Comparison of ENCODE assay signal across 18 cellular contexts in genomic region chr3:56413911-56414310, GRCh38. TPM values are rescaled to one million over a fixed set of nuclear protein-coding genes. Genes with fewer than 3 reads are reported as not detected.
A peak's percentile ranks its signal among the peaks of the same experiment; 100 is the strongest.
DNase-seq lines count a peak whose midpoint lies in the region; ATAC-seq, FAIRE-seq and TF ChIP-seq lines count a peak whose summit lies in the region.
"Had no signal": no experiment of that assay in that cellular context is flagged by ENCODE, and none has a peak within 500 bp of the region (broad histone marks: within the 10 kb centered on the region; RNA-seq: fewer than 3 reads in every experiment).

No MANE protein-coding gene starts in this region.

- BruUV-seq in MCF 10A (replicated peaks; lab: Mats Ljungman, UMichigan) (no TSS peak), K562 (replicated peaks; lab: Mats Ljungman, UMichigan) (no TSS peak)

- peak; percentile 28 for DNase-seq in MCF 10A (ENCODE audit: unreplicated experiment)
- no peak for DNase-seq in breast epithelium (ENCODE audit: low spot score in 2 of 2)
- DNase-seq in K562 (ENCODE audit: extremely low read depth in 1 of 4, low spot score in 3 of 4), result no peak
- DNase-seq in kidney epithelial cell (ENCODE audit: low read depth), result peak; percentile 4
- DNase-seq in upper lobe of right lung, result no peak
- DNase-seq in HUDEP-2 (lab: John Stamatoyannopoulos, UW; ENCODE audit: unreplicated experiment in 76 of 76), result no peak
- DNase-seq in GM19239 (ENCODE audit: insufficient read length, low spot score), result no peak
- DNase-seq: Caco-2; CD4-positive, alpha-beta T cell; HFFc6; NCI-H187 treated with DMSO at 0.1 percent for 48 hours; NCI-H446 treated with DMSO at 0.1 percent for 48 hours; NCI-H774; OCI-M1; SIG-M5 had no signal

- H3K27me3 Mint-ChIP-seq in MCF 10A (ENCODE audit: insufficient read depth, unreplicated experiment), result no peaks in the 10 kb centered on the region

- no peak for TF ChIP-seq EP300 in K562 (IDR thresholded peaks at IDR 0.05; ENCODE audit: low read length)

- H4K20me1 ChIP-seq in K562 (replicated peaks; ENCODE audit: control insufficient read depth, insufficient read depth, low read length), result no peaks in the 10 kb centered on the region

- no peaks in the 10 kb centered on the region for H3K79me2 ChIP-seq in K562 (ENCODE audit: control insufficient read depth, insufficient read depth, low read length)

- no peaks in the 10 kb centered on the region for H3K9me1 ChIP-seq in K562 (ENCODE audit: control insufficient read depth, insufficient read depth, low read length)

- no peak for TF ChIP-seq CTCF in MCF 10A (IDR thresholded peaks at IDR 0.05; ENCODE audit: unreplicated experiment)
- no peak for TF ChIP-seq CTCF in breast epithelium (IDR thresholded peaks at IDR 0.05)
- TF ChIP-seq CTCF in K562 (IDR thresholded peaks at IDR 0.05 in 2 of 3, conservative IDR thresholded peaks at IDR 0.05 in 1 of 3; ENCODE audit: insufficient read depth in 2 of 3, low read depth in 1 of 3, low read length in 3 of 3), result no peak
- TF ChIP-seq CTCF in kidney epithelial cell (IDR thresholded peaks at IDR 0.05; ENCODE audit: insufficient read depth, low read length, poor library complexity, severe bottlenecking), result no peak
- no peak for TF ChIP-seq CTCF in upper lobe of right lung (IDR thresholded peaks at IDR 0.05)

- H3K4me1 ChIP-seq in breast epithelium (no peaks in the 10 kb centered on the region), K562 (replicated peaks in 1 of 2; ENCODE audit: control insufficient read depth in 2 of 2, insufficient read depth in 2 of 2, low read length in 2 of 2) (no peaks in the 10 kb centered on the region), upper lobe of right lung (no peaks in the 10 kb centered on the region)
- H3K4me1 ChIP-seq: Caco-2 had no signal

- no peaks in the 10 kb centered on the region for H3K36me3 ChIP-seq in breast epithelium
- H3K36me3 ChIP-seq in K562 (ENCODE audit: control insufficient read depth, insufficient read depth, low read length), result no peaks in the 10 kb centered on the region
- H3K36me3 ChIP-seq in kidney epithelial cell (ENCODE audit: control insufficient read depth, insufficient read depth, low read length), result no peaks in the 10 kb centered on the region
- H3K36me3 ChIP-seq in upper lobe of right lung, result no peaks in the 10 kb centered on the region

- H3K4me1 Mint-ChIP-seq in MCF 10A (ENCODE audit: insufficient read depth, unreplicated experiment), result no peaks in the 10 kb centered on the region

- TF ChIP-seq POLR2A in breast epithelium (IDR thresholded peaks at IDR 0.05) (no peak), K562 (conservative IDR thresholded peaks at IDR 0.05) (no peak)

- H3K27me3 ChIP-seq in breast epithelium, result no peaks in the 10 kb centered on the region
- no peaks in the 10 kb centered on the region for H3K27me3 ChIP-seq in K562 (ENCODE audit: control insufficient read depth in 2 of 2, insufficient read depth in 2 of 2, low read length in 2 of 2)
- H3K27me3 ChIP-seq in kidney epithelial cell (ENCODE audit: control insufficient read depth, insufficient read depth, low read length), result no peaks in the 10 kb centered on the region
- H3K27me3 ChIP-seq in upper lobe of right lung, result no peaks in the 10 kb centered on the region

- H2AFZ ChIP-seq in K562 (ENCODE audit: low read depth, low read length), result no peak overlapping the region

- H3K36me3 Mint-ChIP-seq in MCF 10A (ENCODE audit: insufficient read depth, unreplicated experiment), result no peaks in the 10 kb centered on the region

- no peak overlapping the region for H3K27ac Mint-ChIP-seq in MCF 10A (ENCODE audit: low read depth, unreplicated experiment)
- H3K27ac Mint-ChIP-seq: CD4-positive, alpha-beta T cell; HFFc6 had no signal

- H3K27ac ChIP-seq in breast epithelium, result no peak overlapping the region
- no peak overlapping the region for H3K27ac ChIP-seq in K562 (ENCODE audit: extremely low read depth, low read depth, low read length)
- H3K27ac ChIP-seq in upper lobe of right lung, result no peak overlapping the region
- H3K27ac ChIP-seq: KMS-11 had no signal

- in situ Hi-C loops in K562 (cut with MboI), result no loop called here

- no peak overlapping the region for H3K4me3 Mint-ChIP-seq in MCF 10A (ENCODE audit: unreplicated experiment)
- H3K4me3 Mint-ChIP-seq: CD4-positive, alpha-beta T cell; HFFc6 had no signal

- CTCF ChIA-PET in MCF 10A (lab: Yijun Ruan, JAX) (interaction anchor here (1.2 kb wide), 1 partner anchor 11 kb away, joined by 3 read pairs; no protein-coding TSS in a partner anchor), K562 (lab: Yijun Ruan, JAX; ENCODE audit: low intra/inter-chr PET ratio) (no interaction called here)

- POLR2A ChIA-PET in MCF 10A (lab: Yijun Ruan, JAX), result no interaction called here
- POLR2A ChIA-PET in K562 (lab: Yijun Ruan, JAX), result interaction anchor here (1.4 kb wide), 1 partner anchor 12 kb away, joined by 3 read pairs; no protein-coding TSS in a partner anchor

- WGBS in K562 (ENCODE audit: insufficient coverage, low coverage, missing lambda C conversion rate), result 0% methylated on average over 1 of the region's 2 CpGs

- no peak overlapping the region for H3K4me3 ChIP-seq in breast epithelium
- no peak overlapping the region for H3K4me3 ChIP-seq in K562
- no peak overlapping the region for H3K4me3 ChIP-seq in kidney epithelial cell (ENCODE audit: low read depth, low read length)
- no peak overlapping the region for H3K4me3 ChIP-seq in upper lobe of right lung

- no peak overlapping the region for H3K4me2 ChIP-seq in K562 (ENCODE audit: insufficient read depth, low read length)
- H3K4me2 ChIP-seq: KMS-11 had no signal

- FAIRE-seq in K562 (lab: Jason Lieb, UNC) (no peak), GM19239 (lab: Jason Lieb, UNC) (no peak)
- FAIRE-seq: A204.1 had no signal

- no peak for TF ChIP-seq RAD21 in K562 (CRISPR knock-in tag; conservative IDR thresholded peaks at IDR 0.05 in 1 of 2, IDR thresholded peaks at IDR 0.05 in 1 of 2)

- intact Hi-C loops in MCF 10A (cut with micrococcal nuclease), result no loop called here
- intact Hi-C loops in breast epithelium (cut with DNase I; ENCODE audit: low total_unique reads), result no loop called here
- intact Hi-C loops in K562 (cut with micrococcal nuclease), result no loop called here
- intact Hi-C loops in upper lobe of right lung (cut with DNase I), result no loop called here

- H3K9me3 ChIP-seq in breast epithelium (no peaks in the 10 kb centered on the region), K562 (replicated peaks; ENCODE audit: control insufficient read depth, insufficient read depth, low read depth, low read length) (no peaks in the 10 kb centered on the region), upper lobe of right lung (no peaks in the 10 kb centered on the region)
- H3K9me3 ChIP-seq: Caco-2 had no signal

- H3K9ac ChIP-seq in K562 (ENCODE audit: insufficient read depth in 1 of 2, low read depth in 2 of 2, low read length in 2 of 2), result no peak overlapping the region
- H3K9ac ChIP-seq: KMS-11 had no signal

- no peaks in the 10 kb centered on the region for H3K9me3 Mint-ChIP-seq in MCF 10A (ENCODE audit: unreplicated experiment)
- H3K9me3 Mint-ChIP-seq: CD4-positive, alpha-beta T cell had no signal

- no peak for ATAC-seq in K562
- ATAC-seq in upper lobe of right lung, result peak; percentile 66
- ATAC-seq in GM21390 (IDR thresholded peaks at IDR 0.05; ENCODE audit: unreplicated experiment), result no peak

TF ChIP-seq in K562, 482 proteins besides CTCF, POLR2A, EP300 and RAD21:
- TF ChIP-seq, protein P1, sequence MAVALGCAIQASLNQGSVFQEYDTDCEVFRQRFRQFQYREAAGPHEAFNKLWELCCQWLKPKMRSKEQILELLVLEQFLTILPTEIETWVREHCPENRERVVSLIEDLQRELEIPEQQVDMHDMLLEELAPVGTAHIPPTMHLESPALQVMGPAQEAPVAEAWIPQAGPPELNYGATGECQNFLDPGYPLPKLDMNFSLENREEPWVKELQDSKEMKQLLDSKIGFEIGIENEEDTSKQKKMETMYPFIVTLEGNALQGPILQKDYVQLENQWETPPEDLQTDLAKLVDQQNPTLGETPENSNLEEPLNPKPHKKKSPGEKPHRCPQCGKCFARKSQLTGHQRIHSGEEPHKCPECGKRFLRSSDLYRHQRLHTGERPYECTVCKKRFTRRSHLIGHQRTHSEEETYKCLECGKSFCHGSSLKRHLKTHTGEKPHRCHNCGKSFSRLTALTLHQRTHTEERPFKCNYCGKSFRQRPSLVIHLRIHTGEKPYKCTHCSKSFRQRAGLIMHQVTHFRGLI (CRISPR knock-in tag; IDR thresholded peaks at IDR 0.05), result no peak
- TF ChIP-seq LEF1 (IDR thresholded peaks at IDR 0.05), result no peak
- TF ChIP-seq FIP1L1 (IDR thresholded peaks at IDR 0.05; ENCODE audit: low read depth, low read length, poor library complexity, severe bottlenecking), result no peak
- TF ChIP-seq TRIM24 (IDR thresholded peaks at IDR 0.05), result no peak
- TF ChIP-seq SAFB (IDR thresholded peaks at IDR 0.05; ENCODE audit: borderline replicate concordance, low read depth, low read length), result no peak
- no peak for TF ChIP-seq NFATC3 (IDR thresholded peaks at IDR 0.05)
- TF ChIP-seq FOXA3 (CRISPR knock-in tag; conservative IDR thresholded peaks at IDR 0.05 in 1 of 2, IDR thresholded peaks at IDR 0.05 in 1 of 2), result peak in 1 of 2 experiments; percentile 26; a peak in 1 of 4 replicates
- peak; percentile 33; the same call in 1 of the 2 replicates for TF ChIP-seq EGR1 (conservative IDR thresholded peaks at IDR 0.05)

RNA-seq across cellular contexts. Expression of gene ERC2, which starts 54.4 kb away (rescaled TPM):
- total RNA-seq in MCF 10A (2022), result 0.42 and 0.44 TPM in 2 replicates
- total RNA-seq in breast epithelium, result 1 to 10 TPM in 2 of 3 donors, under 1 TPM in 1; 0.64 to 7.3 (median 1.3) TPM
- total RNA-seq in K562 (2011; cell fraction: chromatin; rRNA removed; ENCODE audit: low replicate concordance), result 0.14 and 0.46 TPM in 2 replicates
- not detected in 2 replicates for total RNA-seq in K562 (2011; cell fraction: nucleolus; rRNA removed)
- 0.07 and 0.23 TPM in 2 replicates for total RNA-seq in K562 (2011; cell fraction: nucleoplasm; rRNA removed)
- 0.08 TPM in 1 of 2 replicates, not detected in the other for total RNA-seq in K562 (2014; rRNA removed)
- 0.07 and 0.10 TPM in 2 replicates for total RNA-seq in K562 (2014; rRNA removed; fragmentation: Illumina TruSeq; extraction: Trizol)
- 0.08 and 0.14 TPM in 2 replicates for total RNA-seq in K562 (2015; rRNA removed; fragmentation: Illumina TruSeq; extraction: Trizol)
- 0.07 and 0.16 TPM in 2 replicates for total RNA-seq in K562 (2021)
- 0.04 TPM in 1 of 2 replicates, not detected in the other for polyA plus RNA-seq in K562 (2011; rRNA removed)
- 0.24 TPM in 1 of 2 replicates, not detected in the other for polyA plus RNA-seq in K562 (2011; cell fraction: cytosol; rRNA removed)
- 0.09 TPM in 1 of 2 replicates, not detected in the other for polyA plus RNA-seq in K562 (2011; cell fraction: nucleus; rRNA removed)
- 0.08 and 0.89 TPM in 2 replicates for polyA plus RNA-seq in K562 (2012)
- polyA plus RNA-seq in K562 (2014; fragmentation: Illumina TruSeq; extraction: Trizol), result 0.04 TPM in 1 of 2 replicates, not detected in the other
- polyA plus RNA-seq in K562 (2014; fragmentation: Nextera tagmentation; extraction: Ambion mirVana), result under 1 TPM in 1 of 2 experiments, not detected in 1; 0.18 TPM
- polyA plus RNA-seq in K562 (2014; rRNA removed), result 0.04 and 0.08 TPM in 2 replicates
- polyA minus RNA-seq in K562 (2011; rRNA and poly(A)+ RNA removed), result 0.15 TPM in 1 of 2 replicates, not detected in the other
- polyA minus RNA-seq in K562 (2011; cell fraction: cytosol; rRNA and poly(A)+ RNA removed), result not detected in 2 replicates
- polyA minus RNA-seq in K562 (2011; cell fraction: nucleus; rRNA and poly(A)+ RNA removed), result 0.13 TPM in 1 of 2 replicates, not detected in the other
- total RNA-seq in kidney epithelial cell, result 6.0 and 17.0 TPM in 2 replicates
- total RNA-seq in upper lobe of right lung, result 1.4 TPM
- total RNA-seq: CD4-positive, alpha-beta T cell had no signal

Comparison
In these comparisons a context has a peak if more than half of its experiments do, and no peak if none do; other contexts are left out.
1. DNase-seq: peak in MCF 10A (single experiment) and kidney epithelial cell (single experiment); none in breast epithelium (0 of 2), K562 (0 of 4), upper lobe of right lung (single experiment), HUDEP-2 (0 of 76) and GM19239 (single experiment).